Comparison of ENCODE assay signal across 8 cellular contexts in the genomic region with DNA sequence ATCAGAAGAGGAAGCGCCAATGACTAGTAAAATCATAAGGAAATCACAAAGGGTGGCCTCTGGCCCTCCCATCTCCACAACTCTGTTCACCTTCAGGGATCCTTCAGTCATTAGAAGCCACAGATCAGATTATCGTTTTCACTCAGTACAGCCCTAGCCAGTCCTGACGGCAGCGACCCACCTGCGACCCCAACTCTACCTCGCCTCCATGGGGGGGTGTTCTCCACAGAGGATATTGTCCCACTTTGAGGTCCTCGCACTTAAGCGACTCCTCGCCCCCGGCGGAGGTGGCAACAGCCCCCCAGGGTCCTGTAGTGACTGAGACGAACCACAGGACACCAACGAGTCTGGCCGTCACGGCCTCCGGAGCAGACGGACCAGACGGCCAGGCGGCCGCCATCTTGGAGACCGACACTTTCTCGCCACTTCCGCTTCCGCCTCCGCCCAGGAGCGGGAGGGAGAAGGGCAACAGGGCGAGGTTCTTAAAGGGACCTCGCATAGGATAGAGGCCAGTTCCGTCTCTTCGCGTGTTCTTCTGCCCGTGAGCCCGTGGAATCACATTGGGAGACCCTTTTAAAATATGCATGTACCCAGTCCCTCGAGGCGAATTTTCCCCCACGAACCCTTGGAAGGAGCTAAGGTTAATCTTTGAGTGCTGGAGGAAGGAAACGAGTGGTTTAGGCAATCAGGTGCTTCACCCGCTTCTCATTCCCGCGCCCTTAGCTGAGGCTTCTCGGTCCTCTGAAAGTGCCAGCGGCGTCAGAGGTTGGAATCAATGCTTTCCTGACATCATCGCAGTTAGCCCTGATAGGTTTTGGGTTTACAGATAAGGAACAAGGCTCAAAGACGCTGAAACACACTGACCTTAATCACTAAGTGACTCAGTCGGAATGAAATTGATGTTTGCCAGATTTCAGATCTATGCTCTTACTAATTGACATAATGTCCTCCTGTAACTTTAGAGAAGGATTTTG. TPM values are rescaled to one million over a fixed set of nuclear protein-coding genes. Genes with fewer than 3 reads are reported as not detected.
DNase-seq lines count a peak whose midpoint lies in the region; ATAC-seq and TF ChIP-seq lines count a peak whose summit lies in the region.

TM2D1 (minus strand) TSS at position 421 of the 974 bp plus-strand sequence; CDS start at position 400, 21 bp downstream.

- peaks cover 2% of the 10 kb centered on the region for H3K36me3 Mint-ChIP-seq in chondrocyte (ENCODE audit: low read depth)

- H3K4me3 ChIP-seq in AG10803 (ENCODE audit: low read length), result peak within 1 kb of the TSS; percentile 100

- no peak for TF ChIP-seq CTCF in AG10803 (conservative IDR thresholded peaks at IDR 0.05; ENCODE audit: low read length)
- TF ChIP-seq CTCF in chondrocyte (IDR thresholded peaks at IDR 0.05), result no peak

- H3K4me1 Mint-ChIP-seq in chondrocyte (ENCODE audit: low read depth), result peaks cover 21% of the 10 kb centered on the region

- H3K4me3 Mint-ChIP-seq in chondrocyte (ENCODE audit: unreplicated experiment), result peak within 1 kb of the TSS; percentile 97

- H3K9me3 Mint-ChIP-seq in chondrocyte (ENCODE audit: low read depth), result no peaks in the 10 kb centered on the region

- no peaks in the 10 kb centered on the region for H3K27me3 Mint-ChIP-seq in chondrocyte (ENCODE audit: low read depth)

- ATAC-seq in GM19043 (IDR thresholded peaks at IDR 0.05; ENCODE audit: low read depth, unreplicated experiment) (peak; percentile 100), HG03378 (IDR thresholded peaks at IDR 0.05; ENCODE audit: unreplicated experiment) (peak; percentile 96)

- H3K27ac Mint-ChIP-seq in chondrocyte (ENCODE audit: unreplicated experiment), result peak within 1 kb of the TSS; percentile 98

- DNase-seq in AG10803 (ENCODE audit: low read depth) (peak; percentile 85), NCI-H460 (ENCODE audit: extremely low read depth, low read depth) (peak; percentile 88), chondrocyte (ENCODE audit: low spot score) (no peak), kidney glomerular epithelial cell (lab: John Stamatoyannopoulos, UW) (peak; percentile 81)
- DNase-seq in activated CD4-positive, alpha-beta T cell treated with anti-CD3 and anti-CD28 coated beads for 24 hours (ENCODE audit: low read depth in 2 of 2), result peak; percentile 72 to 74
- DNase-seq in stimulated activated CD4-positive, alpha-beta T cell treated with anti-CD3 and anti-CD28 coated beads, Interleukin-1b, Interleukin-23, amount 100 ng/mL, for 1 hour (ENCODE audit: low read depth in 2 of 2), result peak; percentile 51 to 63

RNA-seq across cellular contexts. Expression of gene TM2D1, which starts in this region (rescaled TPM):
- 71.6 and 83.7 TPM in 2 replicates for total RNA-seq in NCI-H460 (2014; rRNA removed; shearing (Covaris generic))
- polyA plus RNA-seq in NCI-H460 (2014; cell fraction: nucleus; rRNA removed), result 61.6 and 115 TPM in 2 replicates
- 41.3 to 47.3 TPM (median 45.6 TPM) in 3 replicates for total RNA-seq in chondrocyte
